Comparison of ENCODE assay signal across 15 cellular contexts in the genomic region with DNA sequence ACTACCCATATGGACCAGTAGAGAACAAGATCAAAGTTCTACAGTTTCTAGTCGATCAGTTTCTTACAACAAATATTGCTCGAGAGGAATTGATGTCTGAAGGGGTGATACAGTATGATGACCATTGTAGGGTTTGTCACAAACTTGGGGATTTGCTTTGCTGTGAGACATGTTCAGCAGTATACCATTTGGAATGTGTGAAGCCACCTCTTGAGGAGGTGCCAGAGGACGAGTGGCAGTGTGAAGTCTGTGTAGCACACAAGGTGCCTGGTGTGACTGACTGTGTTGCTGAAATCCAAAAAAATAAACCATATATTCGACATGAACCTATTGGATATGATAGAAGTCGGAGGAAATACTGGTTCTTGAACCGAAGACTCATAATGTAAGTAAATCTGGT.
"Had no signal": no experiment of that assay in that cellular context is flagged by ENCODE, and none has a peak within 500 bp of the region (broad histone marks: within the 10 kb centered on the region; RNA-seq: fewer than 3 reads in every experiment).

No MANE protein-coding gene starts in this region.

- H3K27me3 ChIP-seq: adrenal gland, gastrocnemius medialis, right atrium auricular region, tibial nerve had no signal

- H3K4me3 ChIP-seq: adrenal gland, gastrocnemius medialis, right atrium auricular region, tibial nerve had no signal

- H3K27me3 Mint-ChIP-seq: activated CD8-positive, alpha-beta memory T cell treated with anti-CD3 and anti-CD28 coated beads, Interleukin-2, amount 10 ng/mL, durations not matched to agents 7 days and 5 days had no signal

- DNase-seq: activated CD8-positive, alpha-beta memory T cell treated with anti-CD3 and anti-CD28 coated beads, Interleukin-2, amount 10 ng/mL, durations not matched to agents 7 days and 5 days; activated gamma-delta T cell treated with Interleukin-2 at 50 U/mL for 16 hours; activated T-cell treated with anti-CD3 and anti-CD28 coated beads, Interleukin-2, amount 50 U/mL, for 4 hours; adrenal gland; caudate nucleus; cortex of kidney; effector memory CD4-positive, alpha-beta T cell; gastrocnemius medialis; nucleus accumbens; small intestine had no signal

- H3K4me3 Mint-ChIP-seq: activated CD8-positive, alpha-beta memory T cell treated with anti-CD3 and anti-CD28 coated beads, Interleukin-2, amount 10 ng/mL, durations not matched to agents 7 days and 5 days; activated T-cell treated with anti-CD3 and anti-CD28 coated beads, Interleukin-2, amount 50 U/mL, for 4 hours had no signal

- FAIRE-seq: keratinocyte, small intestine had no signal

- H3K27ac ChIP-seq: adrenal gland, epithelial cell of prostate, gastrocnemius medialis, tibial nerve had no signal

- H3K9me3 ChIP-seq: adrenal gland, gastrocnemius medialis had no signal

- H3K9me3 Mint-ChIP-seq: activated T-cell treated with anti-CD3 and anti-CD28 coated beads, Interleukin-2, amount 50 U/mL, for 4 hours had no signal

- ATAC-seq: activated CD4-positive, CD25-positive, alpha-beta regulatory T cell treated with anti-CD3 and anti-CD28 coated beads, Interleukin-2, amount 50 U/mL, for 24 hours; activated CD8-positive, alpha-beta memory T cell treated with anti-CD3 and anti-CD28 coated beads, Interleukin-2, amount 10 ng/mL, durations not matched to agents 7 days and 5 days; activated T-cell treated with anti-CD3 and anti-CD28 coated beads, Interleukin-2, amount 50 U/mL, for 4 hours; gastrocnemius medialis had no signal

- H3K27ac Mint-ChIP-seq: activated CD8-positive, alpha-beta memory T cell treated with anti-CD3 and anti-CD28 coated beads, Interleukin-2, amount 10 ng/mL, durations not matched to agents 7 days and 5 days had no signal
